Comparison of ENCODE assay signal across 18 cellular contexts in genomic region chr2:16588565-16588964, GRCh38.
"Had no signal": no experiment of that assay in that cellular context is flagged by ENCODE, and none has a peak within 500 bp of the region (broad histone marks: within the 10 kb centered on the region; RNA-seq: fewer than 3 reads in every experiment).

No MANE protein-coding gene starts in this region.

- ATAC-seq: activated CD4-positive, alpha-beta T cell treated with anti-CD3 and anti-CD28 coated beads for 36 hours; effector memory CD8-positive, alpha-beta T cell; natural killer cell treated with Interleukin-12 subunit alpha and Interleukin-12 subunit beta and Interleukin-15 and Interleukin-18, amount 100 ng/mL, for 72 hours had no signal

- H3K36me3 Mint-ChIP-seq: activated CD4-positive, alpha-beta memory T cell treated with anti-CD3 and anti-CD28 coated beads for 36 hours; activated naive CD8-positive, alpha-beta T cell treated with anti-CD3 and anti-CD28 coated beads for 36 hours; natural killer cell treated with Interleukin-12 subunit alpha and Interleukin-12 subunit beta and Interleukin-15 and Interleukin-18, amount 100 ng/mL, for 72 hours had no signal

- H3K4me1 ChIP-seq: tibial artery, uterus had no signal

- DNase-seq: activated CD4-positive, alpha-beta memory T cell treated with anti-CD3 and anti-CD28 coated beads for 36 hours; activated CD4-positive, alpha-beta T cell treated with anti-CD3 and anti-CD28 coated beads for 36 hours; activated naive CD8-positive, alpha-beta T cell treated with anti-CD3 and anti-CD28 coated beads for 36 hours; activated T-cell treated with anti-CD3 and anti-CD28 coated beads for 4 hours; anterior cingulate cortex; effector memory CD8-positive, alpha-beta T cell; foreskin fibroblast; nucleus accumbens; spleen; stimulated activated CD8-positive, alpha-beta memory T cell treated with anti-CD3 and anti-CD28 coated beads, Interleukin-4, amount 100 ng/mL, for 48 hours; stimulated activated naive CD4-positive, alpha-beta T cell; SW 1271; T-helper 2 cell; tibial artery; uterus had no signal

- H3K27me3 ChIP-seq: spleen, tibial artery, uterus had no signal

- H3K27ac ChIP-seq: spleen, tibial artery, uterus had no signal

- H3K36me3 ChIP-seq: tibial artery, uterus had no signal

- H3K27ac Mint-ChIP-seq: activated CD4-positive, alpha-beta memory T cell treated with anti-CD3 and anti-CD28 coated beads for 36 hours; activated CD4-positive, alpha-beta T cell treated with anti-CD3 and anti-CD28 coated beads for 36 hours; activated naive CD8-positive, alpha-beta T cell treated with anti-CD3 and anti-CD28 coated beads for 36 hours; dendritic cell treated with granulocyte-macrophage colony-stimulating factor and Interleukin-4, amounts not matched to agents 40 ng/mL and 50 ng/mL, for 4 days; effector memory CD8-positive, alpha-beta T cell had no signal

- H3K4me3 Mint-ChIP-seq: activated CD4-positive, alpha-beta memory T cell treated with anti-CD3 and anti-CD28 coated beads for 36 hours; activated CD4-positive, alpha-beta T cell treated with anti-CD3 and anti-CD28 coated beads for 36 hours; activated naive CD8-positive, alpha-beta T cell treated with anti-CD3 and anti-CD28 coated beads for 36 hours; central memory CD8-positive, alpha-beta T cell; dendritic cell treated with granulocyte-macrophage colony-stimulating factor and Interleukin-4, amounts not matched to agents 40 ng/mL and 50 ng/mL, for 4 days; effector memory CD8-positive, alpha-beta T cell; natural killer cell treated with Interleukin-12 subunit alpha and Interleukin-12 subunit beta and Interleukin-15 and Interleukin-18, amount 100 ng/mL, for 72 hours had no signal

- H3K4me1 Mint-ChIP-seq: activated CD4-positive, alpha-beta T cell treated with anti-CD3 and anti-CD28 coated beads for 36 hours; activated naive CD8-positive, alpha-beta T cell treated with anti-CD3 and anti-CD28 coated beads for 36 hours; central memory CD8-positive, alpha-beta T cell had no signal

- H3K9me3 Mint-ChIP-seq: activated CD4-positive, alpha-beta memory T cell treated with anti-CD3 and anti-CD28 coated beads for 36 hours; activated naive CD8-positive, alpha-beta T cell treated with anti-CD3 and anti-CD28 coated beads for 36 hours; central memory CD8-positive, alpha-beta T cell; effector memory CD8-positive, alpha-beta T cell; natural killer cell treated with Interleukin-12 subunit alpha and Interleukin-12 subunit beta and Interleukin-15 and Interleukin-18, amount 100 ng/mL, for 72 hours had no signal

- H3K27me3 Mint-ChIP-seq: central memory CD8-positive, alpha-beta T cell; dendritic cell treated with granulocyte-macrophage colony-stimulating factor and Interleukin-4, amounts not matched to agents 40 ng/mL and 50 ng/mL, for 4 days; effector memory CD8-positive, alpha-beta T cell; natural killer cell treated with Interleukin-12 subunit alpha and Interleukin-12 subunit beta and Interleukin-15 and Interleukin-18, amount 100 ng/mL, for 72 hours had no signal

- H3K4me3 ChIP-seq: spleen, tibial artery, uterus had no signal

- H3K9me3 ChIP-seq: spleen, tibial artery, uterus had no signal
